ENCODE assay signal across 8 cellular contexts in genomic region chr12:65822732-65823480, GRCh38.
DNase-seq lines count a peak whose midpoint lies in the region; ATAC-seq lines count a peak whose summit lies in the region.

No MANE protein-coding gene starts in this region.

- H3K27me3 Mint-ChIP-seq in central memory CD8-positive, alpha-beta T cell: peaks cover 83% of the 10 kb centered on the region

- H3K4me1 Mint-ChIP-seq in central memory CD8-positive, alpha-beta T cell: peaks cover 22% of the 10 kb centered on the region

- no peak for ATAC-seq in central memory CD8-positive, alpha-beta T cell (replicated peaks; ENCODE audit: extremely low read depth, poor library complexity, severe bottlenecking)
- ATAC-seq in HG03045 (IDR thresholded peaks at IDR 0.05; ENCODE audit: unreplicated experiment) (no peak), HG03520 (IDR thresholded peaks at IDR 0.05; ENCODE audit: unreplicated experiment) (no peak)

- no peaks in the 10 kb centered on the region for H3K9me3 Mint-ChIP-seq in central memory CD8-positive, alpha-beta T cell

- DNase-seq in DMS53 treated with DMSO at 0.1 percent for 48 hours (lab: John Stamatoyannopoulos, UW; ENCODE audit: unreplicated experiment): peak; percentile 77
- DNase-seq in LoVo (ENCODE audit: low spot score): peak; percentile 76
- no peak for DNase-seq in central memory CD8-positive, alpha-beta T cell (ENCODE audit: low spot score in 2 of 2)
- peak; percentile 6 for DNase-seq in midbrain (lab: John Stamatoyannopoulos, UW)
- DNase-seq in OCI-M1 (lab: John Stamatoyannopoulos, UW): no peak
- no peak for DNase-seq in NCI-H146 (lab: John Stamatoyannopoulos, UW)

- H3K27ac Mint-ChIP-seq in central memory CD8-positive, alpha-beta T cell (ENCODE audit: low read depth): no peak overlapping the region

- H3K36me3 Mint-ChIP-seq in central memory CD8-positive, alpha-beta T cell (ENCODE audit: insufficient read depth): no peaks in the 10 kb centered on the region

- peak overlapping the region; percentile 70 for H3K4me3 Mint-ChIP-seq in central memory CD8-positive, alpha-beta T cell

Comparison
In these comparisons a context has a peak if more than half of its experiments do, and no peak if none do; other contexts are left out.
1. DNase-seq: peak in DMS53 treated with DMSO at 0.1 percent for 48 hours (single experiment), LoVo (single experiment) and midbrain (single experiment); none in central memory CD8-positive, alpha-beta T cell (0 of 2), OCI-M1 (single experiment) and NCI-H146 (single experiment).